Comparison of ENCODE assay signal across 39 cellular contexts in the genomic region with DNA sequence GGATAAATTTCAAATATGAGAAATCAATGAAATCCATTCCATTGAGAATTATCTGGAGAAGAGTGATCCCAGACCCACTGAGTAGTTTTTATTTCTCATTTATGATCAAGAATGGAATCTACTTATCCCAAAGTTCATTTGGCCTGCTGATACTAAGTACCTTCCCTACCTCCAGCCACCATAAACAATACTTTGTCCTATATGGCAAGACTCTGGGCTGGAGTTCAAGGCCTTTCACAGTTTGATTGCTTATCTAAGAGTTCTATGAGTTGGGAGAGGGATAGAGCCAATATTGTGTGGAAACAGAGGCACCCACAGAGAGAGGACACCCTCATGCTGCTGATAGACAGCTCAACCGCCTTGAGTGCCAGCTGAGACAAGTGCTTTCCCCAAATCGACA. TPM values are rescaled to one million over a fixed set of nuclear protein-coding genes. Genes with fewer than 3 reads are reported as not detected.
"Had no signal": no experiment of that assay in that cellular context is flagged by ENCODE, and none has a peak within 500 bp of the region (broad histone marks: within the 10 kb centered on the region; RNA-seq: fewer than 3 reads in every experiment).

No MANE protein-coding gene starts in this region.

- H3K36me3 ChIP-seq: MG63 had no signal

- H3K4me3 ChIP-seq: MG63 had no signal

- H3K27me3 ChIP-seq: MG63 had no signal

- H3K9me3 ChIP-seq: MG63 had no signal

- DNase-seq: Karpas-422, Kasumi-1, MG63, MM.1S, MV-4-11, NCI-H1048, NCI-H1092, NCI-H1092 treated with DMSO at 0.1 percent for 48 hours, NCI-H1105, NCI-H1105 treated with DMSO at 0.1 percent for 48 hours, NCI-H1417, NCI-H1417 treated with DMSO at 0.1 percent for 48 hours, NCI-H1436, NCI-H1436 treated with DMSO at 0.1 percent for 48 hours, NCI-H146, NCI-H1694, NCI-H1694 treated with DMSO at 0.1 percent for 48 hours, NCI-H187, NCI-H187 treated with DMSO at 0.1 percent for 48 hours, NCI-H1930, NCI-H2029, NCI-H2029 treated with DMSO at 0.1 percent for 48 hours, NCI-H2081, NCI-H2081 treated with DMSO at 0.1 percent for 48 hours, NCI-H2107, NCI-H2171, NCI-H2171 treated with DMSO at 0.1 percent for 48 hours, NCI-H2227 treated with DMSO at 0.1 percent for 48 hours, NCI-H226, NCI-H345, NCI-H446, NCI-H446 treated with DMSO at 0.1 percent for 48 hours, NCI-H510A, NCI-H510A treated with DMSO at 0.1 percent for 48 hours, NCI-H524 had no signal

RNA-seq across cellular contexts. Expression of gene CD160, which starts 17.2 kb away (rescaled TPM):
- total RNA-seq: LHCN-M2, M059J, MCF 10A, NCI-H460 had no signal
